In genomic region chr5:14595189-14595588, GRCh38 we compare ENCODE assay signal across 10 cellular contexts. TPM values are rescaled to one million over a fixed set of nuclear protein-coding genes. Genes with fewer than 3 reads are reported as not detected.
DNase-seq lines count a peak whose midpoint lies in the region; ATAC-seq and TF ChIP-seq lines count a peak whose summit lies in the region.
"Had no signal": no experiment of that assay in that cellular context is flagged by ENCODE, and none has a peak within 500 bp of the region (broad histone marks: within the 10 kb centered on the region; RNA-seq: fewer than 3 reads in every experiment).

No MANE protein-coding gene starts in this region.

- H3K36me3 Mint-ChIP-seq in activated CD8-positive, alpha-beta memory T cell treated with anti-CD3 and anti-CD28 coated beads, Interleukin-2, amount 10 ng/mL, durations not matched to agents 7 days and 5 days: peaks cover 45% of the 10 kb centered on the region

- POLR2A ChIA-PET in OCI-LY7 (lab: Charles Lee): no interaction called here

- H3K4me3 ChIP-seq in OCI-LY7 (ENCODE audit: low read depth, low read length, poor library complexity, severe bottlenecking) (peak overlapping the region; percentile 38), left ventricle myocardium inferior (no peak overlapping the region)
- H3K4me3 ChIP-seq: SJSA1 had no signal

- H3K36me3 ChIP-seq in OCI-LY7 (ENCODE audit: insufficient read depth, low read length): no peaks in the 10 kb centered on the region
- H3K36me3 ChIP-seq in left ventricle myocardium inferior: no peaks in the 10 kb centered on the region
- H3K36me3 ChIP-seq: SJSA1 had no signal

- TF ChIP-seq CTCF in OCI-LY7 (conservative IDR thresholded peaks at IDR 0.05; ENCODE audit: low read length) (no peak), left ventricle myocardium inferior (IDR thresholded peaks at IDR 0.05; ENCODE audit: borderline replicate concordance) (no peak)

- peak overlapping the region; percentile 47 for H2AFZ ChIP-seq in OCI-LY7 (ENCODE audit: low read length)

- H3K9me3 ChIP-seq in OCI-LY7 (ENCODE audit: low read length) (no peaks in the 10 kb centered on the region), left ventricle myocardium inferior (replicated peaks) (no peaks in the 10 kb centered on the region)
- H3K9me3 ChIP-seq: SJSA1 had no signal

- no peaks in the 10 kb centered on the region for H3K9me2 ChIP-seq in OCI-LY7 (ENCODE audit: insufficient read depth, low read length)

- BruUV-seq in OCI-LY7 (replicated peaks; lab: Mats Ljungman, UMichigan): no TSS peak

- peak; percentile 80 for DNase-seq in activated CD8-positive, alpha-beta memory T cell treated with anti-CD3 and anti-CD28 coated beads, Interleukin-2, amount 10 ng/mL, durations not matched to agents 7 days and 5 days
- no peak for DNase-seq in activated CD8-positive, alpha-beta memory T cell treated with anti-CD3 and anti-CD28 coated beads, Interleukin-2, amount 50 U/mL, for 48 hours
- DNase-seq in OCI-LY7 (ENCODE audit: low spot score) (peak; percentile 55), left ventricle myocardium inferior (no peak), NCI-H146 (lab: John Stamatoyannopoulos, UW) (no peak), NCI-H510A (lab: John Stamatoyannopoulos, UW) (no peak), NCI-H2227 (lab: John Stamatoyannopoulos, UW; ENCODE audit: unreplicated experiment) (no peak)

- H3K27me3 ChIP-seq in left ventricle myocardium inferior (ENCODE audit: low read depth): peaks cover 3% of the 10 kb centered on the region

- no peaks in the 10 kb centered on the region for H3K9me3 Mint-ChIP-seq in activated CD8-positive, alpha-beta memory T cell treated with anti-CD3 and anti-CD28 coated beads, Interleukin-2, amount 10 ng/mL, durations not matched to agents 7 days and 5 days (ENCODE audit: low read depth)

- H3K27ac ChIP-seq in OCI-LY7 (ENCODE audit: low read depth, low read length, poor library complexity, severe bottlenecking) (peak overlapping the region; percentile 13), left ventricle myocardium inferior (replicated peaks) (peak overlapping the region; percentile 33)
- H3K27ac ChIP-seq: epithelial cell of prostate, SJSA1 had no signal

- H3K4me3 Mint-ChIP-seq in activated CD8-positive, alpha-beta memory T cell treated with anti-CD3 and anti-CD28 coated beads, Interleukin-2, amount 10 ng/mL, durations not matched to agents 7 days and 5 days: peak overlapping the region; percentile 64

- peaks cover 87% of the 10 kb centered on the region for H3K4me1 Mint-ChIP-seq in activated CD8-positive, alpha-beta memory T cell treated with anti-CD3 and anti-CD28 coated beads, Interleukin-2, amount 10 ng/mL, durations not matched to agents 7 days and 5 days

- H3K4me1 ChIP-seq in OCI-LY7 (ENCODE audit: insufficient read depth, low read length, poor library complexity, severe bottlenecking) (peaks cover 40% of the 10 kb centered on the region), left ventricle myocardium inferior (no peaks in the 10 kb centered on the region)
- H3K4me1 ChIP-seq: SJSA1 had no signal

- ATAC-seq in activated CD8-positive, alpha-beta memory T cell treated with anti-CD3 and anti-CD28 coated beads, Interleukin-2, amount 10 ng/mL, durations not matched to agents 7 days and 5 days: peak; percentile 79
- ATAC-seq in HG02870 (IDR thresholded peaks at IDR 0.05; ENCODE audit: unreplicated experiment): peak; percentile 75

- no peaks in the 10 kb centered on the region for H3K27me3 Mint-ChIP-seq in activated CD8-positive, alpha-beta memory T cell treated with anti-CD3 and anti-CD28 coated beads, Interleukin-2, amount 10 ng/mL, durations not matched to agents 7 days and 5 days

- H3K27ac Mint-ChIP-seq in activated CD8-positive, alpha-beta memory T cell treated with anti-CD3 and anti-CD28 coated beads, Interleukin-2, amount 10 ng/mL, durations not matched to agents 7 days and 5 days: peak overlapping the region; percentile 98

- H4K20me1 ChIP-seq in OCI-LY7 (ENCODE audit: insufficient read depth, low read length): no peaks in the 10 kb centered on the region

- CTCF ChIA-PET in activated CD8-positive, alpha-beta memory T cell treated with anti-CD3 and anti-CD28 coated beads, Interleukin-2, amount 10 ng/mL, durations not matched to agents 7 days and 5 days (lab: Charles Lee): interaction anchor here (1.1 to 5.8 kb wide), 4 partner anchors 13 to 230 kb away, joined by 3 to 46 read pairs (median 16); partner anchors contain the start of gene OTULINL
- CTCF ChIA-PET in OCI-LY7 (lab: Charles Lee; ENCODE audit: unreplicated experiment): no interaction called here

- intact Hi-C loops in OCI-LY7 (cut with micrococcal nuclease; ENCODE audit: unreplicated experiment) (no loop called here), left ventricle myocardium inferior (cut with micrococcal nuclease) (no loop called here)

- peak overlapping the region; percentile 68 for H3K4me2 ChIP-seq in OCI-LY7 (ENCODE audit: low read length)

- H3K79me2 ChIP-seq in OCI-LY7 (ENCODE audit: insufficient read depth, low read depth, low read length): no peaks in the 10 kb centered on the region

RNA-seq across cellular contexts. Expression of gene OTULINL, which starts 13.6 kb away (rescaled TPM):
- total RNA-seq in activated CD8-positive, alpha-beta memory T cell treated with anti-CD3 and anti-CD28 coated beads, Interleukin-2, amount 10 ng/mL, durations not matched to agents 7 days and 5 days: 10 to 100 TPM; 46.7 to 61.5 TPM
- total RNA-seq in OCI-LY7 (2014; rRNA removed; shearing (Covaris generic)): 0.75 and 2.6 TPM in 2 replicates
- total RNA-seq in OCI-LY7 (2022) (1.9 and 2.7 TPM in 2 replicates), left ventricle myocardium inferior (3.8 TPM)

Comparison
In these comparisons a context has a peak if more than half of its experiments do, and no peak if none do; other contexts are left out.
1. DNase-seq: peak in activated CD8-positive, alpha-beta memory T cell treated with anti-CD3 and anti-CD28 coated beads, Interleukin-2, amount 10 ng/mL, durations not matched to agents 7 days and 5 days (single experiment) and OCI-LY7 (single experiment); none in activated CD8-positive, alpha-beta memory T cell treated with anti-CD3 and anti-CD28 coated beads, Interleukin-2, amount 50 U/mL, for 48 hours (single experiment), left ventricle myocardium inferior (single experiment), NCI-H146 (single experiment), NCI-H510A (single experiment) and NCI-H2227 (single experiment).